Comparison of ENCODE assay signal across 2 cellular contexts in genomic region chr18:61718944-61719343, GRCh38.
TF ChIP-seq lines count a peak whose summit lies in the region.

No MANE protein-coding gene starts in this region.

TF ChIP-seq in GM23338, 12 proteins besides CTCF, POLR2A, EP300 and RAD21 (continued from another document):
- TF ChIP-seq, protein P1, sequence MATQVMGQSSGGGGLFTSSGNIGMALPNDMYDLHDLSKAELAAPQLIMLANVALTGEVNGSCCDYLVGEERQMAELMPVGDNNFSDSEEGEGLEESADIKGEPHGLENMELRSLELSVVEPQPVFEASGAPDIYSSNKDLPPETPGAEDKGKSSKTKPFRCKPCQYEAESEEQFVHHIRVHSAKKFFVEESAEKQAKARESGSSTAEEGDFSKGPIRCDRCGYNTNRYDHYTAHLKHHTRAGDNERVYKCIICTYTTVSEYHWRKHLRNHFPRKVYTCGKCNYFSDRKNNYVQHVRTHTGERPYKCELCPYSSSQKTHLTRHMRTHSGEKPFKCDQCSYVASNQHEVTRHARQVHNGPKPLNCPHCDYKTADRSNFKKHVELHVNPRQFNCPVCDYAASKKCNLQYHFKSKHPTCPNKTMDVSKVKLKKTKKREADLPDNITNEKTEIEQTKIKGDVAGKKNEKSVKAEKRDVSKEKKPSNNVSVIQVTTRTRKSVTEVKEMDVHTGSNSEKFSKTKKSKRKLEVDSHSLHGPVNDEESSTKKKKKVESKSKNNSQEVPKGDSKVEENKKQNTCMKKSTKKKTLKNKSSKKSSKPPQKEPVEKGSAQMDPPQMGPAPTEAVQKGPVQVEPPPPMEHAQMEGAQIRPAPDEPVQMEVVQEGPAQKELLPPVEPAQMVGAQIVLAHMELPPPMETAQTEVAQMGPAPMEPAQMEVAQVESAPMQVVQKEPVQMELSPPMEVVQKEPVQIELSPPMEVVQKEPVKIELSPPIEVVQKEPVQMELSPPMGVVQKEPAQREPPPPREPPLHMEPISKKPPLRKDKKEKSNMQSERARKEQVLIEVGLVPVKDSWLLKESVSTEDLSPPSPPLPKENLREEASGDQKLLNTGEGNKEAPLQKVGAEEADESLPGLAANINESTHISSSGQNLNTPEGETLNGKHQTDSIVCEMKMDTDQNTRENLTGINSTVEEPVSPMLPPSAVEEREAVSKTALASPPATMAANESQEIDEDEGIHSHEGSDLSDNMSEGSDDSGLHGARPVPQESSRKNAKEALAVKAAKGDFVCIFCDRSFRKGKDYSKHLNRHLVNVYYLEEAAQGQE (IDR thresholded peaks at IDR 0.05; ENCODE audit: unreplicated experiment): no peak
- TF ChIP-seq ZNF114 (CRISPR knock-in tag; IDR thresholded peaks at IDR 0.05): no peak
- no peak for TF ChIP-seq ZNF331 (CRISPR knock-in tag; IDR thresholded peaks at IDR 0.05; ENCODE audit: low read depth)
- no peak for TF ChIP-seq NANOG (IDR thresholded peaks at IDR 0.05; ENCODE audit: borderline replicate concordance)
- TF ChIP-seq CREB1 (CRISPR knock-in tag; IDR thresholded peaks at IDR 0.05; ENCODE audit: low read depth): no peak
- TF ChIP-seq, protein P2, sequence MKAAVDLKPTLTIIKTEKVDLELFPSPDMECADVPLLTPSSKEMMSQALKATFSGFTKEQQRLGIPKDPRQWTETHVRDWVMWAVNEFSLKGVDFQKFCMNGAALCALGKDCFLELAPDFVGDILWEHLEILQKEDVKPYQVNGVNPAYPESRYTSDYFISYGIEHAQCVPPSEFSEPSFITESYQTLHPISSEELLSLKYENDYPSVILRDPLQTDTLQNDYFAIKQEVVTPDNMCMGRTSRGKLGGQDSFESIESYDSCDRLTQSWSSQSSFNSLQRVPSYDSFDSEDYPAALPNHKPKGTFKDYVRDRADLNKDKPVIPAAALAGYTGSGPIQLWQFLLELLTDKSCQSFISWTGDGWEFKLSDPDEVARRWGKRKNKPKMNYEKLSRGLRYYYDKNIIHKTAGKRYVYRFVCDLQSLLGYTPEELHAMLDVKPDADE (IDR thresholded peaks at IDR 0.05): no peak
- no peak for TF ChIP-seq EZH2phosphoT487 (IDR thresholded peaks at IDR 0.05; ENCODE audit: unreplicated experiment)
- TF ChIP-seq STAT1 (IDR thresholded peaks at IDR 0.05; ENCODE audit: unreplicated experiment): no peak
- TF ChIP-seq EZH2 (IDR thresholded peaks at IDR 0.05; ENCODE audit: low read depth, unreplicated experiment): no peak
- TF ChIP-seq JUNB (IDR thresholded peaks at IDR 0.05; ENCODE audit: unreplicated experiment): no peak
- TF ChIP-seq ZNF462 (CRISPR knock-in tag; IDR thresholded peaks at IDR 0.05): no peak

TF ChIP-seq in WTC11, 78 proteins besides CTCF, POLR2A, EP300 and RAD21 (continued from another document):
- TF ChIP-seq, protein P3, sequence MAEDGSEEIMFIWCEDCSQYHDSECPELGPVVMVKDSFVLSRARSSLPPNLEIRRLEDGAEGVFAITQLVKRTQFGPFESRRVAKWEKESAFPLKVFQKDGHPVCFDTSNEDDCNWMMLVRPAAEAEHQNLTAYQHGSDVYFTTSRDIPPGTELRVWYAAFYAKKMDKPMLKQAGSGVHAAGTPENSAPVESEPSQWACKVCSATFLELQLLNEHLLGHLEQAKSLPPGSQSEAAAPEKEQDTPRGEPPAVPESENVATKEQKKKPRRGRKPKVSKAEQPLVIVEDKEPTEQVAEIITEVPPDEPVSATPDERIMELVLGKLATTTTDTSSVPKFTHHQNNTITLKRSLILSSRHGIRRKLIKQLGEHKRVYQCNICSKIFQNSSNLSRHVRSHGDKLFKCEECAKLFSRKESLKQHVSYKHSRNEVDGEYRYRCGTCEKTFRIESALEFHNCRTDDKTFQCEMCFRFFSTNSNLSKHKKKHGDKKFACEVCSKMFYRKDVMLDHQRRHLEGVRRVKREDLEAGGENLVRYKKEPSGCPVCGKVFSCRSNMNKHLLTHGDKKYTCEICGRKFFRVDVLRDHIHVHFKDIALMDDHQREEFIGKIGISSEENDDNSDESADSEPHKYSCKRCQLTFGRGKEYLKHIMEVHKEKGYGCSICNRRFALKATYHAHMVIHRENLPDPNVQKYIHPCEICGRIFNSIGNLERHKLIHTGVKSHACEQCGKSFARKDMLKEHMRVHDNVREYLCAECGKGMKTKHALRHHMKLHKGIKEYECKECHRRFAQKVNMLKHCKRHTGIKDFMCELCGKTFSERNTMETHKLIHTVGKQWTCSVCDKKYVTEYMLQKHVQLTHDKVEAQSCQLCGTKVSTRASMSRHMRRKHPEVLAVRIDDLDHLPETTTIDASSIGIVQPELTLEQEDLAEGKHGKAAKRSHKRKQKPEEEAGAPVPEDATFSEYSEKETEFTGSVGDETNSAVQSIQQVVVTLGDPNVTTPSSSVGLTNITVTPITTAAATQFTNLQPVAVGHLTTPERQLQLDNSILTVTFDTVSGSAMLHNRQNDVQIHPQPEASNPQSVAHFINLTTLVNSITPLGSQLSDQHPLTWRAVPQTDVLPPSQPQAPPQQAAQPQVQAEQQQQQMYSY (CRISPR knock-in tag; IDR thresholded peaks at IDR 0.05): no peak
- no peak for TF ChIP-seq IRF1 (CRISPR knock-in tag; IDR thresholded peaks at IDR 0.05)
- TF ChIP-seq ZNF423 (CRISPR knock-in tag; IDR thresholded peaks at IDR 0.05): no peak
- TF ChIP-seq ZNF281 (CRISPR knock-in tag; IDR thresholded peaks at IDR 0.05): no peak
- TF ChIP-seq CBFB (CRISPR knock-in tag; IDR thresholded peaks at IDR 0.05; ENCODE audit: low read depth): no peak
